Comparison of ENCODE assay signal across 9 cellular contexts in genomic region chr5:112878760-112879159, GRCh38. TPM values are rescaled to one million over a fixed set of nuclear protein-coding genes. Genes with fewer than 3 reads are reported as not detected.
A peak's percentile ranks its signal among the peaks of the same experiment; 100 is the strongest.
DNase-seq lines count a peak whose midpoint lies in the region; ATAC-seq and TF ChIP-seq lines count a peak whose summit lies in the region.
"Had no signal": no experiment of that assay in that cellular context is flagged by ENCODE, and none has a peak within 500 bp of the region (broad histone marks: within the 10 kb centered on the region; RNA-seq: fewer than 3 reads in every experiment).

No MANE protein-coding gene starts in this region.

- H3K36me3 Mint-ChIP-seq in naive thymus-derived CD8-positive, alpha-beta T cell = peaks cover 0 to 46% (median 9%) of the 10 kb centered on the region in 3 donors

- H3K79me2 ChIP-seq in DND-41 (ENCODE audit: insufficient read depth, low read length) = peaks cover 12% of the 10 kb centered on the region

- H3K4me3 ChIP-seq in DND-41 (ENCODE audit: low read depth in 1 of 2, low read length in 2 of 2) (no peak overlapping the region), HUES48 (ENCODE audit: low read depth, low read length) (no peak overlapping the region), SJCRH30 (no peak overlapping the region), psoas muscle (no peak overlapping the region)

- POLR2A ChIA-PET in naive thymus-derived CD8-positive, alpha-beta T cell (lab: Charles Lee) = no interaction called here

- H3K4me1 ChIP-seq in DND-41 (ENCODE audit: insufficient read depth, low read length) (peaks cover 38% of the 10 kb centered on the region), HUES48 (ENCODE audit: control insufficient read depth, insufficient read depth, low read length) (peaks cover 30% of the 10 kb centered on the region), SJCRH30 (no peaks in the 10 kb centered on the region), psoas muscle (peaks cover 4% of the 10 kb centered on the region)

- intact Hi-C loops in psoas muscle (cut with DNase I) = loop anchor here in 1 of 2 donors (2.0 kb wide), 1 partner anchor 60 kb away; no protein-coding TSS in a partner anchor

- H3K4me3 Mint-ChIP-seq in naive thymus-derived CD8-positive, alpha-beta T cell = peak overlapping the region in 8 of 10 donors; percentile 4 to 73 (median 36)

- H3K27me3 Mint-ChIP-seq in naive thymus-derived CD8-positive, alpha-beta T cell = no peaks in the 10 kb centered on the region

- DNase-seq in DND-41 = peak; percentile 77
- peak; percentile 40 for DNase-seq in activated effector memory CD4-positive, alpha-beta T cell treated with Interleukin-2 at 50 U/mL for 16 hours
- peak in 6 of 10 donors; percentile 11 to 35 (median 17) for DNase-seq in naive thymus-derived CD8-positive, alpha-beta T cell
- no peak for DNase-seq in NCI-H748 treated with DMSO at 0.1 percent for 48 hours (lab: John Stamatoyannopoulos, UW)
- no peak for DNase-seq in SJCRH30
- no peak for DNase-seq in psoas muscle
- DNase-seq: NCI-H526 treated with DMSO at 0.1 percent for 48 hours had no signal

- no peaks in the 10 kb centered on the region for H3K27me3 ChIP-seq in DND-41 (ENCODE audit: insufficient read depth, low read length, poor library complexity)
- no peaks in the 10 kb centered on the region for H3K27me3 ChIP-seq in HUES48 (ENCODE audit: control insufficient read depth, insufficient read depth, low read length)
- no peaks in the 10 kb centered on the region for H3K27me3 ChIP-seq in SJCRH30
- no peaks in the 10 kb centered on the region for H3K27me3 ChIP-seq in psoas muscle (ENCODE audit: insufficient read depth in 3 of 3, low read length in 2 of 3)

- peak; percentile 90 for ATAC-seq in DND-41 (ENCODE audit: insufficient read depth, low read depth)
- peak; percentile 80 to 91 for ATAC-seq in naive thymus-derived CD8-positive, alpha-beta T cell
- ATAC-seq in GM21526 (IDR thresholded peaks at IDR 0.05; ENCODE audit: low FRiP score, unreplicated experiment) = no peak
- no peak for ATAC-seq in psoas muscle

- H3K36me3 ChIP-seq in DND-41 (ENCODE audit: insufficient read depth, low read length) (peaks cover 83% of the 10 kb centered on the region), HUES48 (ENCODE audit: control insufficient read depth, insufficient read depth, low read length) (peaks cover 67% of the 10 kb centered on the region), SJCRH30 (peaks cover 57% of the 10 kb centered on the region), psoas muscle (ENCODE audit: insufficient read depth in 1 of 2, low read depth in 1 of 2) (peaks cover 19 to 93% of the 10 kb centered on the region in 2 donors)

- no peak for TF ChIP-seq CTCF in DND-41 (IDR thresholded peaks at IDR 0.05; ENCODE audit: borderline replicate concordance, extremely low read depth, low read length, poor library complexity, severe bottlenecking)
- TF ChIP-seq CTCF in psoas muscle (IDR thresholded peaks at IDR 0.05) = no peak

- no peak overlapping the region for H2AFZ ChIP-seq in DND-41 (ENCODE audit: low read depth, low read length)

- H3K4me1 Mint-ChIP-seq in naive thymus-derived CD8-positive, alpha-beta T cell = peaks cover 7 to 40% (median 25%) of the 10 kb centered on the region in 4 donors

- H3K27ac Mint-ChIP-seq in naive thymus-derived CD8-positive, alpha-beta T cell = peak overlapping the region; percentile 4 to 96 (median 66)

- WGBS in psoas muscle, 3 donors = 85 to 87% (median 86%) methylated on average over 4 of the region's 4 CpGs

- H3K9me3 Mint-ChIP-seq in naive thymus-derived CD8-positive, alpha-beta T cell = no peaks in the 10 kb centered on the region

- H3K9me3 ChIP-seq in DND-41 (ENCODE audit: insufficient read depth, low read length, severe bottlenecking) (no peaks in the 10 kb centered on the region), HUES48 (ENCODE audit: control insufficient read depth, insufficient read depth, low read length) (no peaks in the 10 kb centered on the region), SJCRH30 (replicated peaks) (no peaks in the 10 kb centered on the region), psoas muscle (no peaks in the 10 kb centered on the region)

- H3K27ac ChIP-seq in DND-41 (ENCODE audit: low read length) (peak overlapping the region; percentile 68), HUES48 (ENCODE audit: low read depth, low read length) (peak overlapping the region; percentile 48), SJCRH30 (no peak overlapping the region), psoas muscle (no peak overlapping the region)

- H3K9ac ChIP-seq in DND-41 (ENCODE audit: low read depth, low read length) (peak overlapping the region; percentile 2; the same call in 1 of the 2 replicates), HUES48 (ENCODE audit: low read depth, low read length) (no peak overlapping the region)

- H3K4me2 ChIP-seq in DND-41 (ENCODE audit: insufficient read depth, low read length) = peak overlapping the region; percentile 28

- H4K20me1 ChIP-seq in DND-41 (ENCODE audit: insufficient read depth, low read length) = peaks cover 2% of the 10 kb centered on the region; the same call in 1 of the 2 replicates

RNA-seq across cellular contexts. Expression of gene SRP19, which starts 17.7 kb away (rescaled TPM):
- total RNA-seq in naive thymus-derived CD8-positive, alpha-beta T cell = 10 to 100 TPM; 46.3 to 47.5 TPM
- 100 to 1,000 TPM in 1 of 3 donors, 10 to 100 TPM in 2; 84.4 to 133 (median 97.8) TPM for polyA plus RNA-seq in naive thymus-derived CD8-positive, alpha-beta T cell
- 71.3 and 82.8 TPM in 2 replicates for total RNA-seq in SJCRH30 (2014; rRNA removed; shearing (Covaris generic))
- total RNA-seq in psoas muscle = 10 to 100 TPM; 32.9 to 44.5 (median 38.3) TPM
- polyA plus RNA-seq in psoas muscle = 10 to 100 TPM; 76.8 to 98.1 (median 94.8) TPM

RNA-seq across cellular contexts. Expression of gene REEP5, which starts 43.3 kb away (rescaled TPM):
- 10 to 100 TPM; 33.1 to 35.4 TPM for total RNA-seq in naive thymus-derived CD8-positive, alpha-beta T cell
- polyA plus RNA-seq in naive thymus-derived CD8-positive, alpha-beta T cell = 10 to 100 TPM; 35.5 to 59.2 (median 39.3) TPM
- total RNA-seq in SJCRH30 (2014; rRNA removed; shearing (Covaris generic)) = 24.9 and 30.7 TPM in 2 replicates
- 10 to 100 TPM; 66.1 to 83.6 (median 80.2) TPM for total RNA-seq in psoas muscle
- polyA plus RNA-seq in psoas muscle = 10 to 100 TPM; 35.5 to 76.7 (median 46.7) TPM

Comparison
In these comparisons a context has a peak if more than half of its experiments do, and no peak if none do; other contexts are left out.
1. ATAC-seq: peak in DND-41 (single experiment) and naive thymus-derived CD8-positive, alpha-beta T cell (2 of 2); none in GM21526 (single experiment) and psoas muscle (0 of 4).
2. DNase-seq: peak in DND-41 (single experiment), activated effector memory CD4-positive, alpha-beta T cell treated with Interleukin-2 at 50 U/mL for 16 hours (single experiment) and naive thymus-derived CD8-positive, alpha-beta T cell (6 of 10); none in NCI-H748 treated with DMSO at 0.1 percent for 48 hours (single experiment), SJCRH30 (0 of 2) and psoas muscle (0 of 2).
3. H3K27ac ChIP-seq: peak in DND-41 (single experiment) and HUES48 (single experiment); none in SJCRH30 (single experiment) and psoas muscle (single experiment).